ENCODE assay signal across 2 cellular contexts in the genomic region with DNA sequence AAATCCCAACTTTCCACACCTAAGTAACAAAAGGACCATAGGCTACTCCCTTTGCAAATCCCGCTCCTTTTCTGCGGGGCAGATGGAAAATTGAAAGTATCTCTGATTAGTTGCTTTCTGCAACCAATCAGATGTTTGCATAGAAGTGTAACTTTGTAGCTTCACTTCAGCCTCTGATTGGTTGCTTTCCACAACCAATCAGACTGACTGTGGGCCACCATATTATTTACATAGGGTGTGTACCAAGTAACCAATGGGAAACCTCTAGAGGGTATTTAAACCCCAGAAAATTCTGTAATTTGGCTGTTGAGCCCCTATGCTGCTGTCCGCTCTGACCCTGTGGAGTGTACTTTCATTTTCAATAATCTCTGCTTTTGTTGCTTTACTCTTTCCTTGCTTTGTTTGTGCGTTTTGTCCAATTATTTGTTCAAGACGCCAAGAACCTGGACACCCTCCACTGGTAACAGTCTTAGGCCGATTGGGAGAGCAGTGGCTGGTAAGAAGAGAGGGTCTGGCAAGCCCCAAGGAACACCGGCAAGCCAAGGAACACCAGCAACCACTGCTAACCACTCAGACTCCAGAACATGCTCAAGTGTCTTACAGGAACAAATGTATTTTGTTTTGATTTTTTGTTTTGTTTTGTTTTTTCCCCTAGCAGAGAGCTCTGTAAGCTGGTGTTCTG.
TF ChIP-seq lines count a peak whose summit lies in the region.

No MANE protein-coding gene starts in this region.

TF ChIP-seq in IMR-90, 13 proteins besides CTCF, POLR2A, EP300 and RAD21:
- TF ChIP-seq CEBPB (IDR thresholded peaks at IDR 0.05; ENCODE audit: low read depth, low read length) (no peak), NFE2L2 (IDR thresholded peaks at IDR 0.05; ENCODE audit: low read depth, low read length) (no peak), MXI1 (IDR thresholded peaks at IDR 0.05; ENCODE audit: borderline replicate concordance, low read depth, low read length) (no peak), RFX5 (IDR thresholded peaks at IDR 0.05; ENCODE audit: low read depth, low read length) (no peak), BHLHE40 (IDR thresholded peaks at IDR 0.05; ENCODE audit: low read depth, low read length) (no peak), SMC3 (IDR thresholded peaks at IDR 0.05; ENCODE audit: low read depth, low read length) (no peak), RCOR1 (IDR thresholded peaks at IDR 0.05; ENCODE audit: insufficient replicate concordance, low read length) (no peak), CHD1 (IDR thresholded peaks at IDR 0.05; ENCODE audit: low read depth, low read length) (no peak), FOS (IDR thresholded peaks at IDR 0.05; ENCODE audit: low read depth, low read length) (no peak), MAZ (IDR thresholded peaks at IDR 0.05; ENCODE audit: borderline replicate concordance, low read depth, low read length) (no peak), MAFK (IDR thresholded peaks at IDR 0.05; ENCODE audit: low read depth, low read length) (no peak)
- TF ChIP-seq, protein P1, sequence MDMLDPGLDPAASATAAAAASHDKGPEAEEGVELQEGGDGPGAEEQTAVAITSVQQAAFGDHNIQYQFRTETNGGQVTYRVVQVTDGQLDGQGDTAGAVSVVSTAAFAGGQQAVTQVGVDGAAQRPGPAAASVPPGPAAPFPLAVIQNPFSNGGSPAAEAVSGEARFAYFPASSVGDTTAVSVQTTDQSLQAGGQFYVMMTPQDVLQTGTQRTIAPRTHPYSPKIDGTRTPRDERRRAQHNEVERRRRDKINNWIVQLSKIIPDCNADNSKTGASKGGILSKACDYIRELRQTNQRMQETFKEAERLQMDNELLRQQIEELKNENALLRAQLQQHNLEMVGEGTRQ (IDR thresholded peaks at IDR 0.05; ENCODE audit: low read depth, low read length), result no peak
- TF ChIP-seq, protein P2, sequence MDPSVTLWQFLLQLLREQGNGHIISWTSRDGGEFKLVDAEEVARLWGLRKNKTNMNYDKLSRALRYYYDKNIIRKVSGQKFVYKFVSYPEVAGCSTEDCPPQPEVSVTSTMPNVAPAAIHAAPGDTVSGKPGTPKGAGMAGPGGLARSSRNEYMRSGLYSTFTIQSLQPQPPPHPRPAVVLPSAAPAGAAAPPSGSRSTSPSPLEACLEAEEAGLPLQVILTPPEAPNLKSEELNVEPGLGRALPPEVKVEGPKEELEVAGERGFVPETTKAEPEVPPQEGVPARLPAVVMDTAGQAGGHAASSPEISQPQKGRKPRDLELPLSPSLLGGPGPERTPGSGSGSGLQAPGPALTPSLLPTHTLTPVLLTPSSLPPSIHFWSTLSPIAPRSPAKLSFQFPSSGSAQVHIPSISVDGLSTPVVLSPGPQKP (IDR thresholded peaks at IDR 0.05; ENCODE audit: borderline replicate concordance, low read depth, low read length), result no peak

TF ChIP-seq in K562, 482 proteins besides CTCF, POLR2A, EP300 and RAD21:
- TF ChIP-seq KLF13 (tag; IDR thresholded peaks at IDR 0.05; ENCODE audit: borderline replicate concordance, low read depth) (no peak), FOS (IDR thresholded peaks at IDR 0.05; ENCODE audit: extremely low read depth, insufficient read length) (peak; percentile 13), ZNF175 (CRISPR knock-in tag; IDR thresholded peaks at IDR 0.05; ENCODE audit: low read depth) (no peak), HDGF (IDR thresholded peaks at IDR 0.05) (no peak), ZNF695 (CRISPR knock-in tag; IDR thresholded peaks at IDR 0.05) (no peak)
- TF ChIP-seq, protein P3, sequence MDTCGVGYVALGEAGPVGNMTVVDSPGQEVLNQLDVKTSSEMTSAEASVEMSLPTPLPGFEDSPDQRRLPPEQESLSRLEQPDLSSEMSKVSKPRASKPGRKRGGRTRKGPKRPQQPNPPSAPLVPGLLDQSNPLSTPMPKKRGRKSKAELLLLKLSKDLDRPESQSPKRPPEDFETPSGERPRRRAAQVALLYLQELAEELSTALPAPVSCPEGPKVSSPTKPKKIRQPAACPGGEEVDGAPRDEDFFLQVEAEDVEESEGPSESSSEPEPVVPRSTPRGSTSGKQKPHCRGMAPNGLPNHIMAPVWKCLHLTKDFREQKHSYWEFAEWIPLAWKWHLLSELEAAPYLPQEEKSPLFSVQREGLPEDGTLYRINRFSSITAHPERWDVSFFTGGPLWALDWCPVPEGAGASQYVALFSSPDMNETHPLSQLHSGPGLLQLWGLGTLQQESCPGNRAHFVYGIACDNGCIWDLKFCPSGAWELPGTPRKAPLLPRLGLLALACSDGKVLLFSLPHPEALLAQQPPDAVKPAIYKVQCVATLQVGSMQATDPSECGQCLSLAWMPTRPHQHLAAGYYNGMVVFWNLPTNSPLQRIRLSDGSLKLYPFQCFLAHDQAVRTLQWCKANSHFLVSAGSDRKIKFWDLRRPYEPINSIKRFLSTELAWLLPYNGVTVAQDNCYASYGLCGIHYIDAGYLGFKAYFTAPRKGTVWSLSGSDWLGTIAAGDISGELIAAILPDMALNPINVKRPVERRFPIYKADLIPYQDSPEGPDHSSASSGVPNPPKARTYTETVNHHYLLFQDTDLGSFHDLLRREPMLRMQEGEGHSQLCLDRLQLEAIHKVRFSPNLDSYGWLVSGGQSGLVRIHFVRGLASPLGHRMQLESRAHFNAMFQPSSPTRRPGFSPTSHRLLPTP (IDR thresholded peaks at IDR 0.05; ENCODE audit: borderline replicate concordance, extremely low read depth, insufficient read length), result no peak
